Comparison of ENCODE assay signal across 2 cellular contexts in the genomic region with DNA sequence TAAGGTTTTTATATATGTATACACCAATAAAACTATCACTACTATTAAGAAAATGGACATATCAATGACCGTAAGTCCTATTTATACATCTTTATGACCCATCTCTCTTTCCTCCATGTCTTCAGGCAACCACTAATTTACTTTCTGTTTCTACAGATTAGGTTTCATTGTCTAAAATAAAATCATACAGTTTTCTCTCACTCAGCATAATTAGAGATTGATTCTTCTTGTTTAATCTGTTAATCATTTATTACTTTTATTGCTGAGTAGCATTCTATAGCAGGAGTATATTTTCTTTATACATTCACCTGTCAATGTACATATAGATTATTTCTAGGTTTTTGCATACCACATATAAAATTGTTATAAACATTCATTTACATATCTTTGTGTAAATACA.
A peak's percentile ranks its signal among the peaks of the same experiment; 100 is the strongest.
TF ChIP-seq lines count a peak whose summit lies in the region.

No MANE protein-coding gene starts in this region.

TF ChIP-seq in HepG2, 621 proteins besides CTCF, POLR2A, EP300 and RAD21 (continued from another document):
- TF ChIP-seq MAFK (conservative IDR thresholded peaks at IDR 0.05 in 1 of 2, IDR thresholded peaks at IDR 0.05 in 1 of 2; ENCODE audit: low read length in 2 of 2) (peak; percentile 19 to 67; a peak in 2 of 4 replicates), ZNF180 (CRISPR knock-in tag; IDR thresholded peaks at IDR 0.05; ENCODE audit: borderline replicate concordance, low read depth) (no peak)

TF ChIP-seq in IMR-90, 13 proteins besides CTCF, POLR2A, EP300 and RAD21 (continued from another document):
- peak; percentile 47; the same call in 1 of the 2 replicates for TF ChIP-seq MAFK (IDR thresholded peaks at IDR 0.05; ENCODE audit: low read depth, low read length)
